1 cellular context compared by ENCODE assay signal in the genomic region with DNA sequence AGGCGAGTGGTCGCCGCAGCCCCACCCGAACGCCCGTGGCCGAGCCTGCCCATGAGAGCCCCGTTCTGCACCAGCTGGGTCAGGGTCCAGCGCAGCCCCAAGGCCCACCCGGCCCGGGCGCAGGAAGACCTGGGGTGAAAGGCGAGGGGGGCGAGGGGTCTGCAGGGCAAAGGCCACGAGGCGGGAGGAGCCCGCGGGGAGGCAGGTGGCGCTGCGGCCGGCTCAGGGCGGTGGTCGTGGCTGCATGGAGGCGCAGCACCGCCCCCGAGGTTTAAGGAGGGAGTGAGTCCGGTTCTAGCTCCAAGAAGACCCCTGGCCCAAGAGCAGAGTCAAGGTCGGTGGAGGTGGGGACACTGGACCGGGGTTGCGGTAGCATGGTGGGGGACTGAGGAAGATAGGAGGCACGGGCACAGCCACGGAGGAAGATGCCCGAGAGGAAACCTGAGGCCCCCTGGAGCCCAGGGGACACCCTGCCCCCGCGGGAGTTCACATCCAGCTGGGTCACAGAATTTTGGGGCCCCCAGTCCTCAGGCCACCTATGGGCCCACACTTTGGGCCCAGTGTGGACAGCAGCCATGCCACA.
A peak's percentile ranks its signal among the peaks of the same experiment; 100 is the strongest.
TF ChIP-seq lines count a peak whose summit lies in the region.

No MANE protein-coding gene starts in this region.

TF ChIP-seq in H1, 55 proteins besides CTCF, POLR2A, EP300 and RAD21:
- TF ChIP-seq KDM4A (IDR thresholded peaks at IDR 0.05; ENCODE audit: low read depth, low read length, severe bottlenecking), result peak; percentile 55
- TF ChIP-seq ATF3 (IDR thresholded peaks at IDR 0.05; ENCODE audit: insufficient read depth, low read depth, low read length), result 0 out of 2 replicates have a peak, but pooled peaks have one; percentile 11
- peak; percentile 5; the same call in 1 of the 2 replicates for TF ChIP-seq TAF1 (IDR thresholded peaks at IDR 0.05; ENCODE audit: low read depth, low read length)
- TF ChIP-seq, protein P1, sequence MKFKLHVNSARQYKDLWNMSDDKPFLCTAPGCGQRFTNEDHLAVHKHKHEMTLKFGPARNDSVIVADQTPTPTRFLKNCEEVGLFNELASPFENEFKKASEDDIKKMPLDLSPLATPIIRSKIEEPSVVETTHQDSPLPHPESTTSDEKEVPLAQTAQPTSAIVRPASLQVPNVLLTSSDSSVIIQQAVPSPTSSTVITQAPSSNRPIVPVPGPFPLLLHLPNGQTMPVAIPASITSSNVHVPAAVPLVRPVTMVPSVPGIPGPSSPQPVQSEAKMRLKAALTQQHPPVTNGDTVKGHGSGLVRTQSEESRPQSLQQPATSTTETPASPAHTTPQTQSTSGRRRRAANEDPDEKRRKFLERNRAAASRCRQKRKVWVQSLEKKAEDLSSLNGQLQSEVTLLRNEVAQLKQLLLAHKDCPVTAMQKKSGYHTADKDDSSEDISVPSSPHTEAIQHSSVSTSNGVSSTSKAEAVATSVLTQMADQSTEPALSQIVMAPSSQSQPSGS (IDR thresholded peaks at IDR 0.05; ENCODE audit: low read length), result no peak
- TF ChIP-seq BACH1 (IDR thresholded peaks at IDR 0.05; ENCODE audit: low read length), result 0 out of 2 replicates have a peak, but pooled peaks have one; percentile 2
- TF ChIP-seq MAX (IDR thresholded peaks at IDR 0.05), result peak; percentile 83
- TF ChIP-seq E2F6 (IDR thresholded peaks at IDR 0.05), result peak; percentile 61; the same call in 1 of the 2 replicates
- TF ChIP-seq FOSL1 (IDR thresholded peaks at IDR 0.05; ENCODE audit: insufficient read depth, low read depth, low read length), result no peak
- 0 out of 2 replicates have a peak, but pooled peaks have one; percentile 3 for TF ChIP-seq POLR2AphosphoS5 (IDR thresholded peaks at IDR 0.05; ENCODE audit: low read depth, low read length)
- TF ChIP-seq SIN3A (conservative IDR thresholded peaks at IDR 0.05 in 1 of 2, IDR thresholded peaks at IDR 0.05 in 1 of 2; ENCODE audit: low read depth in 1 of 2, low read length in 2 of 2), result no peak
